1 cellular context compared by ENCODE assay signal in the genomic region with DNA sequence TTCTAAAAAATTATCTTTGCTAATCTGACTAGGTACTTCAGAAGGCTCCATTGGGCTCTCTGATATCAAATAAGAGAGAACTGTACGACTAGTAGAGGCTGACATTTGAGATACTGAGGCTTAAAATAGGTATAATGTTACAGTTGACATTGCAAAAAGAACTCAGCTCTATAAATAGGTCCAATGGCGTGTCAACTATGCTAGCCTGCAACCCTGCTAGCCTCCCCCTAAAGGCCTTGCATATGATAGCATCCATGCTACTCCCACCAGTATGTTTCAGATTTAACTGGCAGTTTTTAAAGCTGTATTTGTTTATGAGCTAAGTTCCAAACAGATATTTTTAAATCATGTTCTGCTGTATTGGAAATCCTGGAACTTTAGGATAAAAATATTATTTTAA.
TF ChIP-seq lines count a peak whose summit lies in the region.

A gene with protein sequence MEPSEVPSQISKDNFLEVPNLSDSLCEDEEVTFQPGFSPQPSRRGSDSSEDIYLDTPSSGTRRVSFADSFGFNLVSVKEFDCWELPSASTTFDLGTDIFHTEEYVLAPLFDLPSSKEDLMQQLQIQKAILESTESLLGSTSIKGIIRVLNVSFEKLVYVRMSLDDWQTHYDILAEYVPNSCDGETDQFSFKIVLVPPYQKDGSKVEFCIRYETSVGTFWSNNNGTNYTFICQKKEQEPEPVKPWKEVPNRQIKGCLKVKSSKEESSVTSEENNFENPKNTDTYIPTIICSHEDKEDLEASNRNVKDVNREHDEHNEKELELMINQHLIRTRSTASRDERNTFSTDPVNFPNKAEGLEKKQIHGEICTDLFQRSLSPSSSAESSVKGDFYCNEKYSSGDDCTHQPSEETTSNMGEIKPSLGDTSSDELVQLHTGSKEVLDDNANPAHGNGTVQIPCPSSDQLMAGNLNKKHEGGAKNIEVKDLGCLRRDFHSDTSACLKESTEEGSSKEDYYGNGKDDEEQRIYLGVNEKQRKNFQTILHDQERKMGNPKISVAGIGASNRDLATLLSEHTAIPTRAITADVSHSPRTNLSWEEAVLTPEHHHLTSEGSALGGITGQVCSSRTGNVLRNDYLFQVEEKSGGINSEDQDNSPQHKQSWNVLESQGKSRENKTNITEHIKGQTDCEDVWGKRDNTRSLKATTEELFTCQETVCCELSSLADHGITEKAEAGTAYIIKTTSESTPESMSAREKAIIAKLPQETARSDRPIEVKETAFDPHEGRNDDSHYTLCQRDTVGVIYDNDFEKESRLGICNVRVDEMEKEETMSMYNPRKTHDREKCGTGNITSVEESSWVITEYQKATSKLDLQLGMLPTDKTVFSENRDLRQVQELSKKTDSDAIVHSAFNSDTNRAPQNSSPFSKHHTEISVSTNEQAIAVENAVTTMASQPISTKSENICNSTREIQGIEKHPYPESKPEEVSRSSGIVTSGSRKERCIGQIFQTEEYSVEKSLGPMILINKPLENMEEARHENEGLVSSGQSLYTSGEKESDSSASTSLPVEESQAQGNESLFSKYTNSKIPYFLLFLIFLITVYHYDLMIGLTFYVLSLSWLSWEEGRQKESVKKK (minus strand): TSS at position 64 of the 400 bp plus-strand sequence. CDS start 13 bp downstream, at position 51.

TF ChIP-seq in GM12878, 131 proteins besides CTCF, POLR2A, EP300 and RAD21:
- TF ChIP-seq, protein P1, sequence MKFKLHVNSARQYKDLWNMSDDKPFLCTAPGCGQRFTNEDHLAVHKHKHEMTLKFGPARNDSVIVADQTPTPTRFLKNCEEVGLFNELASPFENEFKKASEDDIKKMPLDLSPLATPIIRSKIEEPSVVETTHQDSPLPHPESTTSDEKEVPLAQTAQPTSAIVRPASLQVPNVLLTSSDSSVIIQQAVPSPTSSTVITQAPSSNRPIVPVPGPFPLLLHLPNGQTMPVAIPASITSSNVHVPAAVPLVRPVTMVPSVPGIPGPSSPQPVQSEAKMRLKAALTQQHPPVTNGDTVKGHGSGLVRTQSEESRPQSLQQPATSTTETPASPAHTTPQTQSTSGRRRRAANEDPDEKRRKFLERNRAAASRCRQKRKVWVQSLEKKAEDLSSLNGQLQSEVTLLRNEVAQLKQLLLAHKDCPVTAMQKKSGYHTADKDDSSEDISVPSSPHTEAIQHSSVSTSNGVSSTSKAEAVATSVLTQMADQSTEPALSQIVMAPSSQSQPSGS (IDR thresholded peaks at IDR 0.05; ENCODE audit: low read length), result no peak
- no peak for TF ChIP-seq BACH1 (IDR thresholded peaks at IDR 0.05; ENCODE audit: borderline replicate concordance)
- TF ChIP-seq, protein P2, sequence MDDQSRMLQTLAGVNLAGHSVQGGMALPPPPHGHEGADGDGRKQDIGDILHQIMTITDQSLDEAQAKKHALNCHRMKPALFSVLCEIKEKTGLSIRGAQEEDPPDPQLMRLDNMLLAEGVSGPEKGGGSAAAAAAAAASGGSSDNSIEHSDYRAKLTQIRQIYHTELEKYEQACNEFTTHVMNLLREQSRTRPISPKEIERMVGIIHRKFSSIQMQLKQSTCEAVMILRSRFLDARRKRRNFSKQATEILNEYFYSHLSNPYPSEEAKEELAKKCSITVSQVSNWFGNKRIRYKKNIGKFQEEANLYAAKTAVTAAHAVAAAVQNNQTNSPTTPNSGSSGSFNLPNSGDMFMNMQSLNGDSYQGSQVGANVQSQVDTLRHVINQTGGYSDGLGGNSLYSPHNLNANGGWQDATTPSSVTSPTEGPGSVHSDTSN (IDR thresholded peaks at IDR 0.05; ENCODE audit: insufficient replicate concordance, low read depth, low read length), result no peak
- TF ChIP-seq, protein P3, sequence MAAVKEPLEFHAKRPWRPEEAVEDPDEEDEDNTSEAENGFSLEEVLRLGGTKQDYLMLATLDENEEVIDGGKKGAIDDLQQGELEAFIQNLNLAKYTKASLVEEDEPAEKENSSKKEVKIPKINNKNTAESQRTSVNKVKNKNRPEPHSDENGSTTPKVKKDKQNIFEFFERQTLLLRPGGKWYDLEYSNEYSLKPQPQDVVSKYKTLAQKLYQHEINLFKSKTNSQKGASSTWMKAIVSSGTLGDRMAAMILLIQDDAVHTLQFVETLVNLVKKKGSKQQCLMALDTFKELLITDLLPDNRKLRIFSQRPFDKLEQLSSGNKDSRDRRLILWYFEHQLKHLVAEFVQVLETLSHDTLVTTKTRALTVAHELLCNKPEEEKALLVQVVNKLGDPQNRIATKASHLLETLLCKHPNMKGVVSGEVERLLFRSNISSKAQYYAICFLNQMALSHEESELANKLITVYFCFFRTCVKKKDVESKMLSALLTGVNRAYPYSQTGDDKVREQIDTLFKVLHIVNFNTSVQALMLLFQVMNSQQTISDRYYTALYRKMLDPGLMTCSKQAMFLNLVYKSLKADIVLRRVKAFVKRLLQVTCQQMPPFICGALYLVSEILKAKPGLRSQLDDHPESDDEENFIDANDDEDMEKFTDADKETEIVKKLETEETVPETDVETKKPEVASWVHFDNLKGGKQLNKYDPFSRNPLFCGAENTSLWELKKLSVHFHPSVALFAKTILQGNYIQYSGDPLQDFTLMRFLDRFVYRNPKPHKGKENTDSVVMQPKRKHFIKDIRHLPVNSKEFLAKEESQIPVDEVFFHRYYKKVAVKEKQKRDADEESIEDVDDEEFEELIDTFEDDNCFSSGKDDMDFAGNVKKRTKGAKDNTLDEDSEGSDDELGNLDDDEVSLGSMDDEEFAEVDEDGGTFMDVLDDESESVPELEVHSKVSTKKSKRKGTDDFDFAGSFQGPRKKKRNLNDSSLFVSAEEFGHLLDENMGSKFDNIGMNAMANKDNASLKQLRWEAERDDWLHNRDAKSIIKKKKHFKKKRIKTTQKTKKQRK (IDR thresholded peaks at IDR 0.05; ENCODE audit: low read depth, low read length), result no peak
- TF ChIP-seq, protein P4, sequence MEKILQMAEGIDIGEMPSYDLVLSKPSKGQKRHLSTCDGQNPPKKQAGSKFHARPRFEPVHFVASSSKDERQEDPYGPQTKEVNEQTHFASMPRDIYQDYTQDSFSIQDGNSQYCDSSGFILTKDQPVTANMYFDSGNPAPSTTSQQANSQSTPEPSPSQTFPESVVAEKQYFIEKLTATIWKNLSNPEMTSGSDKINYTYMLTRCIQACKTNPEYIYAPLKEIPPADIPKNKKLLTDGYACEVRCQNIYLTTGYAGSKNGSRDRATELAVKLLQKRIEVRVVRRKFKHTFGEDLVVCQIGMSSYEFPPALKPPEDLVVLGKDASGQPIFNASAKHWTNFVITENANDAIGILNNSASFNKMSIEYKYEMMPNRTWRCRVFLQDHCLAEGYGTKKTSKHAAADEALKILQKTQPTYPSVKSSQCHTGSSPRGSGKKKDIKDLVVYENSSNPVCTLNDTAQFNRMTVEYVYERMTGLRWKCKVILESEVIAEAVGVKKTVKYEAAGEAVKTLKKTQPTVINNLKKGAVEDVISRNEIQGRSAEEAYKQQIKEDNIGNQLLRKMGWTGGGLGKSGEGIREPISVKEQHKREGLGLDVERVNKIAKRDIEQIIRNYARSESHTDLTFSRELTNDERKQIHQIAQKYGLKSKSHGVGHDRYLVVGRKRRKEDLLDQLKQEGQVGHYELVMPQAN (conservative IDR thresholded peaks at IDR 0.05), result no peak
- TF ChIP-seq EED (IDR thresholded peaks at IDR 0.05; ENCODE audit: low read depth), result no peak
- TF ChIP-seq POU2F2 (IDR thresholded peaks at IDR 0.05; ENCODE audit: borderline replicate concordance, low read depth, low read length), result no peak
- TF ChIP-seq SIX5 (IDR thresholded peaks at IDR 0.05; ENCODE audit: low read depth, low read length, severe bottlenecking), result no peak
- no peak for TF ChIP-seq NFIC (IDR thresholded peaks at IDR 0.05; ENCODE audit: low read depth, low read length)
- no peak for TF ChIP-seq SREBF2 (IDR thresholded peaks at IDR 0.05; ENCODE audit: low read length)
- TF ChIP-seq POLR2AphosphoS2 (IDR thresholded peaks at IDR 0.05; ENCODE audit: low read depth, low read length), result no peak
- TF ChIP-seq, protein P5, sequence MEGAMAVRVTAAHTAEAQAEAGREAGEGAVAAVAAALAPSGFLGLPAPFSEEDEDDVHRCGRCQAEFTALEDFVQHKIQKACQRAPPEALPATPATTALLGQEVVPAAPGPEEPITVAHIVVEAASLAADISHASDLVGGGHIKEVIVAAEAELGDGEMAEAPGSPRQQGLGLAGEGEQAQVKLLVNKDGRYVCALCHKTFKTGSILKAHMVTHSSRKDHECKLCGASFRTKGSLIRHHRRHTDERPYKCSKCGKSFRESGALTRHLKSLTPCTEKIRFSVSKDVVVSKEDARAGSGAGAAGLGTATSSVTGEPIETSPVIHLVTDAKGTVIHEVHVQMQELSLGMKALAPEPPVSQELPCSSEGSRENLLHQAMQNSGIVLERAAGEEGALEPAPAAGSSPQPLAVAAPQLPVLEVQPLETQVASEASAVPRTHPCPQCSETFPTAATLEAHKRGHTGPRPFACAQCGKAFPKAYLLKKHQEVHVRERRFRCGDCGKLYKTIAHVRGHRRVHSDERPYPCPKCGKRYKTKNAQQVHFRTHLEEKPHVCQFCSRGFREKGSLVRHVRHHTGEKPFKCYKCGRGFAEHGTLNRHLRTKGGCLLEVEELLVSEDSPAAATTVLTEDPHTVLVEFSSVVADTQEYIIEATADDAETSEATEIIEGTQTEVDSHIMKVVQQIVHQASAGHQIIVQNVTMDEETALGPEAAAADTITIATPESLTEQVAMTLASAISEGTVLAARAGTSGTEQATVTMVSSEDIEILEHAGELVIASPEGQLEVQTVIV (IDR thresholded peaks at IDR 0.05; ENCODE audit: borderline replicate concordance, partially characterized antibody), result no peak
- no peak for TF ChIP-seq RUNX3 (IDR thresholded peaks at IDR 0.05; ENCODE audit: low read length)
